ENCODE assay signal across 28 cellular contexts in the genomic region with DNA sequence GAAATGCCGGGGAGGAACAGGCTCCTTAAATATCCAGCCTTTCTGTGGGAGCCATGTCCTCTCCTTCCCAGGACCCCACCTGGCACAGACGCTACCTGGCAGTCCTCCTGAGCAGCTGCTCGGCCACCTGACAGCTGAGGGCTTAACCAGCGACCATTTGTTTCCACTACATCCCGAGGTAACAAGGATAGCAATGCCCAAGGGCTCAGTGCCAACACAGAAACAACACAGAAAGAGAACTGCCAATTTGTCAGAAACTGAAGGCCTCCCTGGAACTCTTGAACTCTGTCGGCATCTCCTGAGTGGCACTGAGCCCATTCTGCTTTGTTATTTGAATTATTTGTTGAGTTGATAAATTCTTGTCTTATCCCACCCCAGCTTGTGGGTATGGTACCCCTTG.
DNase-seq lines count a peak whose midpoint lies in the region; ATAC-seq and TF ChIP-seq lines count a peak whose summit lies in the region.
"Had no signal": no experiment of that assay in that cellular context is flagged by ENCODE, and none has a peak within 500 bp of the region (broad histone marks: within the 10 kb centered on the region; RNA-seq: fewer than 3 reads in every experiment).

No MANE protein-coding gene starts in this region.

- H3K4me3 ChIP-seq in endodermal cell (ENCODE audit: low read length): no peak overlapping the region
- H3K4me3 ChIP-seq in prostate gland: no peak overlapping the region
- H3K4me3 ChIP-seq in HAP-1: no peak overlapping the region
- no peak overlapping the region for H3K4me3 ChIP-seq in SK-N-SH (ENCODE audit: low read depth in 2 of 2, low read length in 1 of 2)
- H3K4me3 ChIP-seq: gastroesophageal sphincter, hepatocyte, K562, lower lobe of right lung, thoracic aorta had no signal

- in situ Hi-C loops in G401 (cut with HindIII; ENCODE audit: low sequenced_read_pairs) (no loop called here), HAP-1 (cut with MboI; ENCODE audit: low sequenced_read_pairs) (no loop called here)

- H3K36me3 ChIP-seq in endodermal cell (ENCODE audit: control insufficient read depth, insufficient read depth, low read length) (no peaks in the 10 kb centered on the region), prostate gland (no peaks in the 10 kb centered on the region), HAP-1 (replicated peaks) (no peaks in the 10 kb centered on the region), SK-N-SH (replicated peaks in 1 of 2; ENCODE audit: control insufficient read depth in 1 of 2, insufficient read depth in 2 of 2, low read length in 1 of 2) (no peaks in the 10 kb centered on the region)
- H3K36me3 ChIP-seq: gastroesophageal sphincter, lower lobe of right lung, thoracic aorta had no signal

- CTCF ChIA-PET in SK-N-SH (lab: Yijun Ruan, JAX): no interaction called here

- TF ChIP-seq RAD21 in SK-N-SH (IDR thresholded peaks at IDR 0.05; ENCODE audit: low read length): no peak

- no peak for TF ChIP-seq POLR2A in prostate gland (IDR thresholded peaks at IDR 0.05)

- peak overlapping the region; percentile 88 for H3K27ac Mint-ChIP-seq in endodermal cell
- H3K27ac Mint-ChIP-seq: activated B cell treated with CpG ODN at 0.5 μM for 24 hours; activated CD4-positive, alpha-beta T cell treated with anti-CD3 and anti-CD28 coated beads, Interleukin-2, amount 10 ng/mL, durations not matched to agents 7 days and 5 days; activated naive CD4-positive, alpha-beta T cell treated with anti-CD3 and anti-CD28 coated beads, Interleukin-2, amount 50 U/mL, for 72 hours; CD8-positive, alpha-beta memory T cell; naive thymus-derived CD8-positive, alpha-beta T cell; T-helper 1 cell treated with Interleukin-12 subunit alpha and Interleukin-12 subunit beta and Interleukin-4 antibody, amounts not matched to agents 30 μg/mL and 1 μg/mL, for 36 hours had no signal

- H2AFZ ChIP-seq in SK-N-SH (ENCODE audit: low read depth): no peak overlapping the region
- H2AFZ ChIP-seq: hepatocyte had no signal

- H3K27me3 ChIP-seq in endodermal cell (ENCODE audit: control insufficient read depth, insufficient read depth, low read length, poor library complexity, severe bottlenecking) (no peaks in the 10 kb centered on the region), prostate gland (replicated peaks; ENCODE audit: insufficient read depth) (no peaks in the 10 kb centered on the region), HAP-1 (ENCODE audit: low read depth) (no peaks in the 10 kb centered on the region), SK-N-SH (ENCODE audit: insufficient read depth) (no peaks in the 10 kb centered on the region)
- H3K27me3 ChIP-seq: gastroesophageal sphincter, hepatocyte had no signal

- no peaks in the 10 kb centered on the region for H4K20me1 ChIP-seq in SK-N-SH (ENCODE audit: insufficient read depth)

- no peaks in the 10 kb centered on the region for H3K27me3 Mint-ChIP-seq in endodermal cell (ENCODE audit: insufficient read depth)
- H3K27me3 Mint-ChIP-seq: activated B cell treated with CpG ODN at 0.5 μM for 24 hours; activated CD4-positive, alpha-beta T cell treated with anti-CD3 and anti-CD28 coated beads, Interleukin-2, amount 10 ng/mL, durations not matched to agents 7 days and 5 days had no signal

- TF ChIP-seq CTCF in endodermal cell (conservative IDR thresholded peaks at IDR 0.05) (no peak), prostate gland (IDR thresholded peaks at IDR 0.05) (no peak), SK-N-SH (IDR thresholded peaks at IDR 0.05) (no peak)

- DNase-seq in G401 (ENCODE audit: low spot score) (peak; percentile 28), NCI-H2029 (lab: John Stamatoyannopoulos, UW) (peak; percentile 12), endodermal cell (no peak), prostate gland (ENCODE audit: low spot score) (peak; percentile 21), HAP-1 (ENCODE audit: low spot score in 2 of 2) (no peak), SK-N-SH (no peak)
- DNase-seq: activated B cell treated with CpG ODN at 0.5 μM for 24 hours; activated CD4-positive, alpha-beta T cell treated with anti-CD3 and anti-CD28 coated beads, Interleukin-2, amount 10 ng/mL, durations not matched to agents 7 days and 5 days; activated effector memory CD4-positive, alpha-beta T cell treated with Interleukin-2 at 50 U/mL for 16 hours; activated T-cell treated with anti-CD3 and anti-CD28 coated beads, Interleukin-2, amount 50 U/mL, for 1 hour; anterior cingulate cortex; CD8-positive, alpha-beta memory T cell; DMS153; lower lobe of right lung; naive thymus-derived CD8-positive, alpha-beta T cell; NCI-H1092 treated with DMSO at 0.1 percent for 48 hours; NCI-H187 treated with DMSO at 0.1 percent for 48 hours; PC-3; small intestine; stimulated activated naive CD4-positive, alpha-beta T cell treated with Interleukin-2 at 50 U/mL for 16 hours had no signal

- H3K9me3 Mint-ChIP-seq in endodermal cell: peaks cover under 1% of the 10 kb centered on the region
- H3K9me3 Mint-ChIP-seq: activated B cell treated with CpG ODN at 0.5 μM for 24 hours had no signal

- H3K36me3 Mint-ChIP-seq in endodermal cell (ENCODE audit: low read depth): peaks cover 2% of the 10 kb centered on the region
- H3K36me3 Mint-ChIP-seq: activated naive CD4-positive, alpha-beta T cell treated with anti-CD3 and anti-CD28 coated beads, Interleukin-2, amount 50 U/mL, for 72 hours; CD8-positive, alpha-beta memory T cell; naive thymus-derived CD8-positive, alpha-beta T cell had no signal

- peaks cover 11% of the 10 kb centered on the region for H3K4me1 ChIP-seq in endodermal cell (ENCODE audit: control insufficient read depth, insufficient read depth, low read length)
- peaks cover 6% of the 10 kb centered on the region for H3K4me1 ChIP-seq in prostate gland (replicated peaks)
- no peaks in the 10 kb centered on the region for H3K4me1 ChIP-seq in HAP-1
- H3K4me1 ChIP-seq in SK-N-SH (ENCODE audit: control insufficient read depth in 1 of 2, insufficient read depth in 2 of 2, low read depth in 1 of 2, low read length in 1 of 2): peaks cover 0 to 2% of the 10 kb centered on the region in 2 experiments; a peak in 1 of 4 replicates
- H3K4me1 ChIP-seq: lower lobe of right lung had no signal

- no peak for TF ChIP-seq EP300 in SK-N-SH (IDR thresholded peaks at IDR 0.05; ENCODE audit: borderline replicate concordance in 1 of 2, low read depth in 1 of 2, low read length in 1 of 2)

- H3K4me1 Mint-ChIP-seq in endodermal cell: peaks cover 40% of the 10 kb centered on the region
- H3K4me1 Mint-ChIP-seq: activated B cell treated with CpG ODN at 0.5 μM for 24 hours; activated CD4-positive, alpha-beta T cell treated with anti-CD3 and anti-CD28 coated beads, Interleukin-2, amount 10 ng/mL, durations not matched to agents 7 days and 5 days; CD8-positive, alpha-beta memory T cell; naive thymus-derived CD8-positive, alpha-beta T cell had no signal

- ATAC-seq in GM19463 (IDR thresholded peaks at IDR 0.05; ENCODE audit: unreplicated experiment): no peak
- ATAC-seq: activated naive CD4-positive, alpha-beta T cell treated with anti-CD3 and anti-CD28 coated beads, Interleukin-2, amount 50 U/mL, for 72 hours; gastroesophageal sphincter; K562; lower lobe of right lung; naive thymus-derived CD8-positive, alpha-beta T cell; PC-3; SK-N-SH treated with all-trans-retinoic acid at 6 μM for 48 hours had no signal

- H3K9ac ChIP-seq in endodermal cell (ENCODE audit: extremely low read depth, low read length, poor library complexity, severe bottlenecking) (peak overlapping the region; percentile 0), SK-N-SH (no peak overlapping the region)

- POLR2A ChIA-PET in SK-N-SH (lab: Yijun Ruan, JAX): no interaction called here

- no peak overlapping the region for H3K4me3 Mint-ChIP-seq in endodermal cell
- H3K4me3 Mint-ChIP-seq: activated B cell treated with CpG ODN at 0.5 μM for 24 hours; activated CD4-positive, alpha-beta T cell treated with anti-CD3 and anti-CD28 coated beads, Interleukin-2, amount 10 ng/mL, durations not matched to agents 7 days and 5 days; CD8-positive, alpha-beta memory T cell; naive thymus-derived CD8-positive, alpha-beta T cell; T-helper 1 cell treated with Interleukin-12 subunit alpha and Interleukin-12 subunit beta and Interleukin-4 antibody, amounts not matched to agents 30 μg/mL and 1 μg/mL, for 36 hours had no signal

- H3K4me2 ChIP-seq in SK-N-SH: no peak overlapping the region
- H3K4me2 ChIP-seq: hepatocyte had no signal

- 60 to 88% methylated on average over 4 to 6 of the region's 6 CpGs for WGBS in endodermal cell (ENCODE audit: insufficient coverage in 1 of 2, insufficient read length in 1 of 2), 2 experiments
- WGBS in prostate gland: 31% methylated on average over 6 of the region's 6 CpGs
- 46% methylated on average over 6 of the region's 6 CpGs for WGBS in SK-N-SH (ENCODE audit: low lambda C conversion rate)

- H3K9me3 ChIP-seq in endodermal cell (ENCODE audit: control insufficient read depth, low read length): peaks cover 5% of the 10 kb centered on the region
- H3K9me3 ChIP-seq in prostate gland: no peaks in the 10 kb centered on the region
- no peaks in the 10 kb centered on the region for H3K9me3 ChIP-seq in HAP-1
- no peaks in the 10 kb centered on the region for H3K9me3 ChIP-seq in SK-N-SH
- H3K9me3 ChIP-seq: gastroesophageal sphincter, lower lobe of right lung, thoracic aorta had no signal

- H3K27ac ChIP-seq in endodermal cell (ENCODE audit: low read depth, low read length) (no peak overlapping the region), prostate gland (peak overlapping the region; percentile 1 to 67), SK-N-SH (ENCODE audit: low read depth in 2 of 2, low read length in 1 of 2) (no peak overlapping the region)
- H3K27ac ChIP-seq: gastroesophageal sphincter, hepatocyte, lower lobe of right lung, thoracic aorta had no signal

- no peaks in the 10 kb centered on the region for H3K79me2 ChIP-seq in SK-N-SH (ENCODE audit: insufficient read depth)
- H3K79me2 ChIP-seq: hepatocyte had no signal

- H3F3A ChIP-seq in SK-N-SH (replicated peaks; ENCODE audit: insufficient read depth): no peaks in the 10 kb centered on the region

- intact Hi-C loops in prostate gland (cut with DNase I): loop anchor here (5.0 kb wide), 1 partner anchor 50 kb away; no protein-coding TSS in a partner anchor

- H3K9me2 ChIP-seq in SK-N-SH: no peaks in the 10 kb centered on the region

TF ChIP-seq in SK-N-SH, 30 proteins besides CTCF, POLR2A, EP300 and RAD21 (continues in another document):
- TF ChIP-seq USF2 (IDR thresholded peaks at IDR 0.05; ENCODE audit: borderline replicate concordance, low read depth, low read length) (no peak), TAF1 (IDR thresholded peaks at IDR 0.05; ENCODE audit: borderline replicate concordance, low read depth, low read length) (no peak), MEF2A (IDR thresholded peaks at IDR 0.05; ENCODE audit: borderline replicate concordance, low read depth) (no peak), RFX5 (IDR thresholded peaks at IDR 0.05; ENCODE audit: low read length) (no peak), RXRA (IDR thresholded peaks at IDR 0.05; ENCODE audit: borderline replicate concordance, low read depth) (no peak)

Comparison
In these comparisons a context has a peak if more than half of its experiments do, and no peak if none do; other contexts are left out.
1. DNase-seq: peak in G401 (single experiment), NCI-H2029 (single experiment) and prostate gland (single experiment); none in endodermal cell (single experiment), HAP-1 (0 of 2) and SK-N-SH (single experiment).
2. H3K27ac ChIP-seq: peak in prostate gland (2 of 2); none in endodermal cell (single experiment) and SK-N-SH (0 of 2).